ENCODE assay signal across 9 cellular contexts in the genomic region with DNA sequence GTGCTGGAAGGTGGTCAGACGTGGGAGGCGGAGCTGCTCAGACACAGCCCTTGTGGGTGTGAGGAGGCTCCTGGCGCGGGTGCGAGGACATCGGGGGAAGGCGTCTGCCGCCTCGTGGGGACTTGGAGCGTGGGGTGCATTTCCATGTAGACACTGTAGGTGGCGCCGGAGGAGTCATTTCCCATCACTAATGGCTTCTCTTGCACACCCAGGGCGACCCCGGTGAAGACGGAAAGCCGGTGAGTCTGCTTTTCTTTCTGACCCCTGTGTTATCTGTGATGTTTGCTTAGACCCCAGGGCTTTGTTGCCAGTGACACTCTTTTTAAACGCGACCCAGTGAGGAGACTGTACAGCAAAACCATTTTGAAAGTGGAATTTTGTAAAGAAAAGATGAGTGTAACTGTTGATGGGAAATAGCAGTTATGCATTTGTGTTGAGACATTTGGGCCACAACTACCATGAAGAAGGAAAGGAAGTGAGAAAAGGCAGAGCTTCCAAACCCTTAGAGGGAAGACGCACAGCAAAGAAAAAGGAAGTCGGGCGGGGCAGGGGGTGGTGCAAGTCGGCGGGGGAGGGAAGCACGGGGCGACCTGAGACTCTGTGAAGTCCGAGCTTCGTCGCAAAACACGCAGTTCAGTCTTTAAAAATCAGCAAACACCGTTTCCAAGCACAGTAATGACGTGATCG.
DNase-seq lines count a peak whose midpoint lies in the region; ATAC-seq, FAIRE-seq and TF ChIP-seq lines count a peak whose summit lies in the region.
"Had no signal": no experiment of that assay in that cellular context is flagged by ENCODE, and none has a peak within 500 bp of the region (broad histone marks: within the 10 kb centered on the region; RNA-seq: fewer than 3 reads in every experiment).

No MANE protein-coding gene starts in this region.

- H3K27me3 ChIP-seq in MM.1S (replicated peaks; ENCODE audit: insufficient read depth, low read length) (peaks cover 99% of the 10 kb centered on the region), ascending aorta (no peaks in the 10 kb centered on the region), sigmoid colon (no peaks in the 10 kb centered on the region)

- H3K27me3 Mint-ChIP-seq in T-helper 2 cell treated with Interferon-gamma antibody and Interleukin-4, amounts not matched to agents 5 μg/mL and 100 μg/mL, for 36 hours (ENCODE audit: low read depth), result no peaks in the 10 kb centered on the region

- no peaks in the 10 kb centered on the region for H3K79me2 ChIP-seq in MM.1S (ENCODE audit: low read length)

- peak; percentile 67 for TF ChIP-seq CTCF in D721Med (IDR thresholded peaks at IDR 0.05; ENCODE audit: insufficient read depth, missing control alignments)
- peak; percentile 95 for TF ChIP-seq CTCF in MM.1S (IDR thresholded peaks at IDR 0.05; ENCODE audit: low read length)
- TF ChIP-seq CTCF in ascending aorta (IDR thresholded peaks at IDR 0.05), result peak; percentile 74 to 81 (median 75)
- peak; percentile 69 to 88 (median 82) for TF ChIP-seq CTCF in sigmoid colon (IDR thresholded peaks at IDR 0.05)

- DNase-seq in D721Med (ENCODE audit: insufficient read length, low spot score) (peak; percentile 90), MM.1S (peak; percentile 71), ascending aorta (ENCODE audit: low spot score in 2 of 2) (peak in 1 of 2 donors; percentile 85), hepatic stellate cell (ENCODE audit: low spot score) (peak; percentile 58), sigmoid colon (peak; percentile 87)
- DNase-seq in T-helper 2 cell treated with Interferon-gamma antibody and Interleukin-4, amounts not matched to agents 5 μg/mL and 100 μg/mL, for 36 hours (ENCODE audit: low spot score), result peak; percentile 68

- no peaks in the 10 kb centered on the region for H4K20me1 ChIP-seq in MM.1S (ENCODE audit: insufficient read depth, low read length)

- H3K4me2 ChIP-seq in MM.1S (ENCODE audit: low read depth, low read length), result peak overlapping the region; percentile 96

- H3K27ac Mint-ChIP-seq in T-helper 2 cell treated with Interferon-gamma antibody and Interleukin-4, amounts not matched to agents 5 μg/mL and 100 μg/mL, for 36 hours, result peak overlapping the region; percentile 86

- H3F3A ChIP-seq in MM.1S (ENCODE audit: insufficient read depth, low read length), result no peaks in the 10 kb centered on the region

- peaks cover 4% of the 10 kb centered on the region; the same call in 1 of the 2 replicates for H3K4me1 ChIP-seq in MM.1S (ENCODE audit: low read length)
- H3K4me1 ChIP-seq in ascending aorta, result peaks cover 3 to 5% of the 10 kb centered on the region in 2 donors
- H3K4me1 ChIP-seq in sigmoid colon, result peaks cover 4 to 17% (median 13%) of the 10 kb centered on the region in 4 donors

- H3K4me1 Mint-ChIP-seq in T-helper 2 cell treated with Interferon-gamma antibody and Interleukin-4, amounts not matched to agents 5 μg/mL and 100 μg/mL, for 36 hours (ENCODE audit: low read depth), result peaks cover 29% of the 10 kb centered on the region

- TF ChIP-seq POLR2A in sigmoid colon (IDR thresholded peaks at IDR 0.05), result no peak

- no peaks in the 10 kb centered on the region for H3K9me3 Mint-ChIP-seq in T-helper 2 cell treated with Interferon-gamma antibody and Interleukin-4, amounts not matched to agents 5 μg/mL and 100 μg/mL, for 36 hours

- H3K27ac ChIP-seq in MM.1S (ENCODE audit: low read length), result no peak overlapping the region
- H3K27ac ChIP-seq in ascending aorta, result peak overlapping the region; percentile 31 to 53
- peak overlapping the region; percentile 32 to 49 (median 42) for H3K27ac ChIP-seq in sigmoid colon

- intact Hi-C loops in ascending aorta (cut with DNase I), result no loop called here
- intact Hi-C loops in sigmoid colon (cut with DNase I), result loop anchor here (1.0 kb wide), 1 partner anchor 342 kb away; no protein-coding TSS in a partner anchor

- H3K4me3 Mint-ChIP-seq in T-helper 2 cell treated with Interferon-gamma antibody and Interleukin-4, amounts not matched to agents 5 μg/mL and 100 μg/mL, for 36 hours, result peak overlapping the region; percentile 87

- H3K36me3 ChIP-seq in MM.1S (replicated peaks; ENCODE audit: insufficient read depth, low read length) (no peaks in the 10 kb centered on the region), ascending aorta (peaks cover 56 to 86% of the 10 kb centered on the region in 2 donors), sigmoid colon (peaks cover 0 to 61% (median 15%) of the 10 kb centered on the region in 4 donors)

- H3K9me3 ChIP-seq in MM.1S (replicated peaks; ENCODE audit: insufficient read depth, low read length) (no peaks in the 10 kb centered on the region), ascending aorta (no peaks in the 10 kb centered on the region), sigmoid colon (no peaks in the 10 kb centered on the region)

- ATAC-seq in GM18858 (IDR thresholded peaks at IDR 0.05; ENCODE audit: unreplicated experiment) (no peak), GM21529 (IDR thresholded peaks at IDR 0.05; ENCODE audit: unreplicated experiment) (no peak)

- FAIRE-seq in D721Med (lab: Jason Lieb, UNC), result no peak
- FAIRE-seq: TTC549 had no signal

- peak overlapping the region; percentile 75 for H2AFZ ChIP-seq in MM.1S (ENCODE audit: low read length)

- H3K9me2 ChIP-seq in MM.1S (replicated peaks; ENCODE audit: insufficient read depth, low read length), result no peaks in the 10 kb centered on the region

- peak overlapping the region; percentile 4; the same call in 1 of the 2 replicates for H3K9ac ChIP-seq in MM.1S (ENCODE audit: low read length)

- H3K4me3 ChIP-seq in MM.1S (ENCODE audit: low read length), result peak overlapping the region; percentile 62
- H3K4me3 ChIP-seq in ascending aorta, result peak overlapping the region in 1 of 2 donors; percentile 4
- peak overlapping the region; percentile 1 to 29 (median 10) for H3K4me3 ChIP-seq in sigmoid colon

- WGBS in sigmoid colon, 2 donors, result 14 to 22% methylated on average over 32 of the region's 32 CpGs

- H3K36me3 Mint-ChIP-seq in T-helper 2 cell treated with Interferon-gamma antibody and Interleukin-4, amounts not matched to agents 5 μg/mL and 100 μg/mL, for 36 hours (ENCODE audit: low read depth), result no peaks in the 10 kb centered on the region

- TF ChIP-seq EP300 in sigmoid colon (IDR thresholded peaks at IDR 0.05), result no peak
